Comparison of ENCODE assay signal across 1 cellular context in the genomic region with DNA sequence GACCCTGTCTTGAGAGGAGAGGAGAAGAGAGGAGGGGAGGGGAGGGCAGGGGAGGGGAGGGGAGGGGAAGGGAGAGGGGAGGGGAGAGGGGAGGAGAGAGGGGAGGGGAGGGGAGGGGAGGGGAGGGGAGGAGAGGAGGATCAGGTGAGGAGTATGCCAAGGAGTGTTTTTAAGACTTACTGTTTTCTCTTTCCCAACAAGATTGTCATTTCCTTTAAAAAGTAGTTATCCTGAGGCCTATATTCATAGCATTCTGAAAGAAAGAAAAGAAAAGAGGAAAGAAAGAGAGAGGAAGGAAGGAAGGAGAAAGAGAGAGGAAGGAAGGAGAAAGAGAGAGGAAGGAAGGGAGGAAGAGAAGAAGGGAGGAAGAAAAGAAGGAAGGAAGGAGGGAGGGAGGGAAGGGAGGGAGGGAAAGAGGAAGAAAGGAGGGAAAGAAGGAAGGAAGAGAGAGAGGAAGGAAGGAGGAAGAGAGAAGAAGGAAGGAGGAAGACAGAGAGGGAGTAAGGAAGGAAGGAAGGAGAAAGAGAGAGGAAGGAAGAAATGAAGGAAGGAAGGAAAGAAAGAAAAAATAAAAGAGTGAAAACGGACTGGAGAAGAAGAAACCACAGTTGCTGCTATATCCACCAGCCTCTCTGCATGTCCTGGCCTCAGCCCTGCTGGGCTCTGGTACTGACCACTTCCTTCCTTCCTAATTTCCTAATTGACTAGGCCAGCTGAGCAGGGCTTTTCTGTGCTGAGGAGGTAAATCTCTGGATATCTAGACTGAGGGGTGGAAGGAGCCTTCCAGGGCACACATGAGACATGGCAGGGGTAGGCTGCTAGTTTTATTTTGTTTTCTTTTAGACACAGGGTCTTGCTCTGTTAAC.
TF ChIP-seq lines count a peak whose summit lies in the region.

No MANE protein-coding gene starts in this region.

TF ChIP-seq in K562, 482 proteins besides CTCF, POLR2A, EP300 and RAD21:
- TF ChIP-seq HNRNPK (IDR thresholded peaks at IDR 0.05; ENCODE audit: low read depth, low read length, poor library complexity, severe bottlenecking) (peak; percentile 41), PCBP2 (IDR thresholded peaks at IDR 0.05; ENCODE audit: low read depth, low read length, poor library complexity, severe bottlenecking) (peak; percentile 59), THRAP3 (IDR thresholded peaks at IDR 0.05; ENCODE audit: borderline replicate concordance) (no peak), VEZF1 (CRISPR knock-in tag; IDR thresholded peaks at IDR 0.05) (no peak), ZNF764 (CRISPR knock-in tag; IDR thresholded peaks at IDR 0.05; ENCODE audit: low read depth) (no peak), ZNF512 (tag; IDR thresholded peaks at IDR 0.05) (peak; percentile 93), ZNF311 (CRISPR knock-in tag; IDR thresholded peaks at IDR 0.05) (no peak), CHCHD3 (CRISPR knock-in tag; IDR thresholded peaks at IDR 0.05) (no peak), ZNF655 (CRISPR knock-in tag; IDR thresholded peaks at IDR 0.05) (no peak)
